In genomic region chr2:157375384-157375783, GRCh38 we compare ENCODE assay signal across 26 cellular contexts. TPM values are rescaled to one million over a fixed set of nuclear protein-coding genes. Genes with fewer than 3 reads are reported as not detected.
"Had no signal": no experiment of that assay in that cellular context is flagged by ENCODE, and none has a peak within 500 bp of the region (broad histone marks: within the 10 kb centered on the region; RNA-seq: fewer than 3 reads in every experiment).

No MANE protein-coding gene starts in this region.

- H3K4me1 Mint-ChIP-seq: activated CD8-positive, alpha-beta memory T cell treated with anti-CD3 and anti-CD28 coated beads, Interleukin-2, amount 10 ng/mL, durations not matched to agents 7 days and 5 days had no signal

- H3K27me3 ChIP-seq: breast epithelium had no signal

- H3K4me1 ChIP-seq: breast epithelium had no signal

- H3K4me3 Mint-ChIP-seq: activated CD8-positive, alpha-beta memory T cell treated with anti-CD3 and anti-CD28 coated beads, Interleukin-2, amount 10 ng/mL, durations not matched to agents 7 days and 5 days; activated T-cell treated with anti-CD3 and anti-CD28 coated beads, Interleukin-2, amount 50 U/mL, for 24 hours; activated T-helper 1 cell treated with anti-CD3 and anti-CD28 coated beads, Interleukin-12 subunit alpha, Interleukin-12 subunit beta, Interleukin-2, Interleukin-4 antibody, amounts not matched to agents 30 ng/mL and 10 ng/mL and 1 ng/mL, durations not matched to agents 14 hours and 24 hours and 36 hours; T-helper 1 cell treated with Interleukin-12 subunit alpha and Interleukin-12 subunit beta and Interleukin-4 antibody, amounts not matched to agents 30 μg/mL and 1 μg/mL, for 36 hours; WTC11 had no signal

- H3K36me3 ChIP-seq: breast epithelium had no signal

- H3K4me3 ChIP-seq: breast epithelium had no signal

- DNase-seq: activated CD4-positive, alpha-beta T cell treated with anti-CD3 and anti-CD28 coated beads for 48 hours; activated CD4-positive, alpha-beta T cell treated with anti-CD3 and anti-CD28 coated beads, Interleukin-2, amount 50 U/mL, for 4 hours; activated CD4-positive, CD25-positive, alpha-beta regulatory T cell treated with anti-CD3 and anti-CD28 coated beads, Interleukin-2, amount 50 U/mL, for 72 hours; activated CD8-positive, alpha-beta memory T cell treated with anti-CD3 and anti-CD28 coated beads, Interleukin-2, amount 10 ng/mL, durations not matched to agents 7 days and 5 days; activated effector memory CD4-positive, alpha-beta T cell treated with Interleukin-2 at 50 U/mL for 16 hours; activated naive CD4-positive, alpha-beta T cell; activated T-cell treated with anti-CD3 and anti-CD28 coated beads, Interleukin-2, amount 50 U/mL, for 24 hours; aorta; caudate nucleus; KG1; NCI-H1092; NCI-H1417 treated with DMSO at 0.1 percent for 48 hours; NCI-H1694 treated with DMSO at 0.1 percent for 48 hours; NCI-H2029 treated with DMSO at 0.1 percent for 48 hours; NCI-H510A treated with DMSO at 0.1 percent for 48 hours; NCI-H69; NK-92 treated with Interleukin-12 subunit alpha and Interleukin-12 subunit beta, amount 100 ng/mL, for 24 hours; PC-3; SHP77 treated with DMSO at 0.1 percent for 48 hours had no signal

- H3K27me3 Mint-ChIP-seq: activated CD8-positive, alpha-beta memory T cell treated with anti-CD3 and anti-CD28 coated beads, Interleukin-2, amount 10 ng/mL, durations not matched to agents 7 days and 5 days; activated naive CD4-positive, alpha-beta T cell treated with anti-CD3 and anti-CD28 coated beads, Interleukin-2, amount 50 U/mL, for 24 hours; activated T-cell treated with anti-CD3 and anti-CD28 coated beads, Interleukin-2, amount 50 U/mL, for 24 hours had no signal

- H3K27ac ChIP-seq: breast epithelium had no signal

- H3K27ac Mint-ChIP-seq: activated T-cell treated with anti-CD3 and anti-CD28 coated beads, Interleukin-2, amount 50 U/mL, for 24 hours; activated T-helper 1 cell treated with anti-CD3 and anti-CD28 coated beads, Interleukin-12 subunit alpha, Interleukin-12 subunit beta, Interleukin-2, Interleukin-4 antibody, amounts not matched to agents 30 ng/mL and 10 ng/mL and 1 ng/mL, durations not matched to agents 14 hours and 24 hours and 36 hours; WTC11 had no signal

RNA-seq across cellular contexts. Expression of gene ERMN, which starts 49.8 kb away (rescaled TPM):
- total RNA-seq: MCF 10A, PC-3, SK-MEL-5 had no signal
- polyA plus RNA-seq: aorta had no signal
